ENCODE assay signal across 14 cellular contexts in genomic region chr12:65188179-65188709, GRCh38. TPM values are rescaled to one million over a fixed set of nuclear protein-coding genes. Genes with fewer than 3 reads are reported as not detected.
DNase-seq lines count a peak whose midpoint lies in the region; ATAC-seq and TF ChIP-seq lines count a peak whose summit lies in the region.
"Had no signal": no experiment of that assay in that cellular context is flagged by ENCODE, and none has a peak within 500 bp of the region (broad histone marks: within the 10 kb centered on the region; RNA-seq: fewer than 3 reads in every experiment).

No MANE protein-coding gene starts in this region.

- H3K36me3 ChIP-seq in left lung = no peaks in the 10 kb centered on the region
- H3K36me3 ChIP-seq in CD8-positive, alpha-beta T cell (ENCODE audit: insufficient read depth, low read length) = no peaks in the 10 kb centered on the region
- H3K36me3 ChIP-seq: brain microvascular endothelial cell, right lobe of liver had no signal

- H3K27ac ChIP-seq in left lung = no peak overlapping the region
- H3K27ac ChIP-seq in CD8-positive, alpha-beta T cell (ENCODE audit: low read depth, low read length) = no peak overlapping the region
- H3K27ac ChIP-seq: A549, brain microvascular endothelial cell, right lobe of liver had no signal

- H3K36me3 Mint-ChIP-seq in T-helper 2 cell treated with Interferon-gamma antibody and Interleukin-4, amounts not matched to agents 5 μg/mL and 100 μg/mL, for 36 hours (ENCODE audit: low read depth) = peaks cover 50% of the 10 kb centered on the region
- peaks cover 19% of the 10 kb centered on the region for H3K36me3 Mint-ChIP-seq in CD8-positive, alpha-beta T cell

- no peak overlapping the region for H3K4me3 ChIP-seq in left lung
- no peak overlapping the region for H3K4me3 ChIP-seq in CD8-positive, alpha-beta T cell (ENCODE audit: low read depth, low read length)
- H3K4me3 ChIP-seq: A549, right lobe of liver had no signal

- TF ChIP-seq CTCF in left lung (IDR thresholded peaks at IDR 0.05) = no peak
- no peak for TF ChIP-seq CTCF in CD8-positive, alpha-beta T cell (IDR thresholded peaks at IDR 0.05)

- H3K4me1 Mint-ChIP-seq in T-helper 2 cell treated with Interferon-gamma antibody and Interleukin-4, amounts not matched to agents 5 μg/mL and 100 μg/mL, for 36 hours (ENCODE audit: low read depth) = peaks cover 48% of the 10 kb centered on the region
- peaks cover 75% of the 10 kb centered on the region for H3K4me1 Mint-ChIP-seq in CD8-positive, alpha-beta T cell (ENCODE audit: low read depth)

- intact Hi-C loops in left lung (cut with DNase I) = no loop called here
- intact Hi-C loops in CD8-positive, alpha-beta T cell (cut with DNase I, micrococcal nuclease) = no loop called here

- H3K4me3 Mint-ChIP-seq in T-helper 2 cell treated with Interferon-gamma antibody and Interleukin-4, amounts not matched to agents 5 μg/mL and 100 μg/mL, for 36 hours = no peak overlapping the region
- H3K4me3 Mint-ChIP-seq in CD8-positive, alpha-beta T cell = no peak overlapping the region

- no peaks in the 10 kb centered on the region for H3K27me3 Mint-ChIP-seq in T-helper 2 cell treated with Interferon-gamma antibody and Interleukin-4, amounts not matched to agents 5 μg/mL and 100 μg/mL, for 36 hours (ENCODE audit: low read depth)
- no peaks in the 10 kb centered on the region for H3K27me3 Mint-ChIP-seq in CD8-positive, alpha-beta T cell (ENCODE audit: low read depth)

- DNase-seq in T-helper 2 cell treated with Interferon-gamma antibody and Interleukin-4, amounts not matched to agents 5 μg/mL and 100 μg/mL, for 36 hours (ENCODE audit: low spot score) = no peak
- DNase-seq in T-helper 2 cell (no peak), left lung (no peak), NCI-H2171 treated with DMSO at 0.1 percent for 48 hours (lab: John Stamatoyannopoulos, UW) (no peak)
- DNase-seq in stimulated activated naive CD4-positive, alpha-beta T cell treated with Interleukin-2 at 50 U/mL for 16 hours (lab: John Stamatoyannopoulos, UW) = no peak
- no peak for DNase-seq in CD8-positive, alpha-beta T cell
- DNase-seq: brain microvascular endothelial cell, left ventricle myocardium superior, NCI-H2081, right lobe of liver, SHP77 had no signal

- no peaks in the 10 kb centered on the region for H3K9me3 ChIP-seq in left lung
- no peaks in the 10 kb centered on the region for H3K9me3 ChIP-seq in CD8-positive, alpha-beta T cell (ENCODE audit: low read length)
- H3K9me3 ChIP-seq: A549, right lobe of liver had no signal

- CTCF ChIA-PET in CD8-positive, alpha-beta T cell (lab: Charles Lee) = no interaction called here

- ATAC-seq in GM21825 (IDR thresholded peaks at IDR 0.05; ENCODE audit: unreplicated experiment) (peak; percentile 35), HG03439 (IDR thresholded peaks at IDR 0.05; ENCODE audit: unreplicated experiment) (peak; percentile 33), left lung (peak; percentile 27)
- no peak for ATAC-seq in CD8-positive, alpha-beta T cell
- ATAC-seq: A549 had no signal

- H3K4me1 ChIP-seq in left lung = peaks cover 0 to 29% of the 10 kb centered on the region in 2 donors
- H3K4me1 ChIP-seq in CD8-positive, alpha-beta T cell (ENCODE audit: insufficient read depth, low read length) = peaks cover 18% of the 10 kb centered on the region

- peak overlapping the region; percentile 36 for H3K27ac Mint-ChIP-seq in T-helper 2 cell treated with Interferon-gamma antibody and Interleukin-4, amounts not matched to agents 5 μg/mL and 100 μg/mL, for 36 hours
- H3K27ac Mint-ChIP-seq in CD8-positive, alpha-beta T cell = no peak overlapping the region

- H3K27me3 ChIP-seq in left lung = no peaks in the 10 kb centered on the region
- H3K27me3 ChIP-seq in CD8-positive, alpha-beta T cell (ENCODE audit: insufficient read depth, low read length) = no peaks in the 10 kb centered on the region
- H3K27me3 ChIP-seq: brain microvascular endothelial cell, right lobe of liver had no signal

- POLR2A ChIA-PET in CD8-positive, alpha-beta T cell (lab: Charles Lee) = no interaction called here

- no peaks in the 10 kb centered on the region for H3K9me3 Mint-ChIP-seq in T-helper 2 cell treated with Interferon-gamma antibody and Interleukin-4, amounts not matched to agents 5 μg/mL and 100 μg/mL, for 36 hours
- H3K9me3 Mint-ChIP-seq in CD8-positive, alpha-beta T cell = no peaks in the 10 kb centered on the region

RNA-seq across cellular contexts. Expression of gene LEMD3, which starts 18.9 kb away (rescaled TPM):
- total RNA-seq in left lung = 10 to 100 TPM; 26.5 to 35.4 TPM
- total RNA-seq in CD8-positive, alpha-beta T cell = 10 to 100 TPM; 75.2 to 77.9 TPM
